ENCODE assay signal across 23 cellular contexts in genomic region chr16:49520684-49521083, GRCh38.
"Had no signal": no experiment of that assay in that cellular context is flagged by ENCODE, and none has a peak within 500 bp of the region (broad histone marks: within the 10 kb centered on the region; RNA-seq: fewer than 3 reads in every experiment).

No MANE protein-coding gene starts in this region.

- ATAC-seq: body of pancreas, esophagus mucosa, upper lobe of right lung, WTC11 had no signal

- H3K27me3 Mint-ChIP-seq: activated naive CD4-positive, alpha-beta T cell treated with anti-CD3 and anti-CD28 coated beads, Interleukin-2, amount 50 U/mL, for 24 hours; stimulated activated naive CD8-positive, alpha-beta T cell treated with anti-CD3 and anti-CD28 coated beads, Interleukin-15, Interleukin-2, amounts not matched to agents 100 ng/mL and 50 ng/mL, for 24 hours had no signal

- H3K36me3 Mint-ChIP-seq: activated naive CD4-positive, alpha-beta T cell treated with anti-CD3 and anti-CD28 coated beads, Interleukin-2, amount 50 U/mL, for 24 hours; memory B cell had no signal

- H3K4me1 ChIP-seq: body of pancreas, neural progenitor cell, sigmoid colon, thyroid gland, upper lobe of right lung had no signal

- H3K9me3 ChIP-seq: body of pancreas, sigmoid colon, thyroid gland, upper lobe of right lung had no signal

- H3K9me3 Mint-ChIP-seq: activated naive CD4-positive, alpha-beta T cell treated with anti-CD3 and anti-CD28 coated beads, Interleukin-2, amount 50 U/mL, for 24 hours; memory B cell; neural progenitor cell; stimulated activated naive CD8-positive, alpha-beta T cell treated with anti-CD3 and anti-CD28 coated beads, Interleukin-15, Interleukin-2, amounts not matched to agents 100 ng/mL and 50 ng/mL, for 24 hours; WTC11 had no signal

- FAIRE-seq: colon, endothelial cell of umbilical vein had no signal

- H3K4me3 ChIP-seq: body of pancreas, neural progenitor cell, sigmoid colon, thyroid gland, upper lobe of right lung had no signal

- H3K36me3 ChIP-seq: neural progenitor cell, thyroid gland, upper lobe of right lung had no signal

- H3K4me3 Mint-ChIP-seq: activated naive CD4-positive, alpha-beta T cell treated with anti-CD3 and anti-CD28 coated beads, Interleukin-2, amount 50 U/mL, for 24 hours; memory B cell; neural progenitor cell; stimulated activated naive CD8-positive, alpha-beta T cell treated with anti-CD3 and anti-CD28 coated beads, Interleukin-15, Interleukin-2, amounts not matched to agents 100 ng/mL and 50 ng/mL, for 24 hours; WTC11 had no signal

- H3K27ac ChIP-seq: body of pancreas, neural progenitor cell, sigmoid colon, thyroid gland, upper lobe of right lung had no signal

- H3K27ac Mint-ChIP-seq: activated naive CD4-positive, alpha-beta T cell treated with anti-CD3 and anti-CD28 coated beads, Interleukin-2, amount 50 U/mL, for 24 hours; memory B cell; neural progenitor cell; stimulated activated naive CD8-positive, alpha-beta T cell treated with anti-CD3 and anti-CD28 coated beads, Interleukin-15, Interleukin-2, amounts not matched to agents 100 ng/mL and 50 ng/mL, for 24 hours; WTC11 had no signal

- H3K4me2 ChIP-seq: neural progenitor cell had no signal

- H2AFZ ChIP-seq: neural progenitor cell had no signal

- H3K4me1 Mint-ChIP-seq: activated naive CD4-positive, alpha-beta T cell treated with anti-CD3 and anti-CD28 coated beads, Interleukin-2, amount 50 U/mL, for 24 hours had no signal

- H3K9ac ChIP-seq: neural progenitor cell had no signal

- DNase-seq: activated gamma-delta T cell treated with Interleukin-2 at 50 U/mL for 16 hours; activated T-cell treated with anti-CD3 and anti-CD28 coated beads, Interleukin-2, amount 50 U/mL, for 1 hour; anterior cingulate cortex; body of pancreas; caudate nucleus; effector memory CD4-positive, alpha-beta T cell; foreskin melanocyte; hippocampal formation; retina; sigmoid colon; stimulated activated CD4-positive, alpha-beta T cell treated with anti-CD3 and anti-CD28 coated beads, Interleukin-4, amount 100 ng/mL, for 24 hours; substantia nigra; T-helper 9 cell; thyroid gland; upper lobe of right lung had no signal
